ENCODE assay signal across 31 cellular contexts in genomic region chr17:14933676-14934075, GRCh38.
DNase-seq lines count a peak whose midpoint lies in the region; FAIRE-seq and TF ChIP-seq lines count a peak whose summit lies in the region.
"Had no signal": no experiment of that assay in that cellular context is flagged by ENCODE, and none has a peak within 500 bp of the region (broad histone marks: within the 10 kb centered on the region; RNA-seq: fewer than 3 reads in every experiment).

No MANE protein-coding gene starts in this region.

- POLR2A ChIA-PET in HEK293 (lab: Yijun Ruan, JAX): no interaction called here

- no peak for TF ChIP-seq CTCF in HEK293 (tag by site-specific recombination; IDR thresholded peaks at IDR 0.05)
- TF ChIP-seq CTCF in GM10266 (IDR thresholded peaks at IDR 0.05; ENCODE audit: control insufficient read depth, insufficient read depth, low read depth, missing control alignments): no peak

- H4K8ac ChIP-seq in neuronal stem cell (ENCODE audit: low read depth, low read length): no peak overlapping the region

- H2AFZ ChIP-seq in neuronal stem cell (ENCODE audit: low read length): no peak overlapping the region

- no peak overlapping the region for H2BK120ac ChIP-seq in neuronal stem cell (ENCODE audit: low read depth, low read length)

- DNase-seq in HTR-8/SVneo (ENCODE audit: insufficient read length, low spot score) (no peak), GM10266 (ENCODE audit: extremely low spot score) (no peak), neuronal stem cell (ENCODE audit: low spot score) (no peak)
- DNase-seq: 8988T; ACHN; AML-193; BE2C; C1 segment of cervical spinal cord; Caco-2; Calu3; CD4-positive, alpha-beta memory T cell; CD4-positive, alpha-beta T cell; CD4-positive, CD25-positive, alpha-beta regulatory T cell; CD8-positive, alpha-beta memory T cell; CD8-positive, alpha-beta T cell; COR-L47; DMS 273 treated with DMSO at 0.1 percent for 48 hours; DMS153; DMS53; DMS79; DMS79 treated with DMSO at 0.1 percent for 48 hours; DND-41; EL had no signal

- H4K91ac ChIP-seq in neuronal stem cell (ENCODE audit: low read depth, low read length, poor library complexity): no peak overlapping the region

- H3K18ac ChIP-seq in neuronal stem cell (ENCODE audit: low read length): no peak overlapping the region

- H2AK5ac ChIP-seq in neuronal stem cell (ENCODE audit: low read depth, low read length): no peak overlapping the region

- no peaks in the 10 kb centered on the region for H3K9me3 ChIP-seq in HEK293 (ENCODE audit: control insufficient read depth, insufficient read depth, low read depth, low read length)
- peaks cover 3 to 12% of the 10 kb centered on the region in 2 donors for H3K9me3 ChIP-seq in neuronal stem cell (replicated peaks in 1 of 2; ENCODE audit: control insufficient read depth in 2 of 2, insufficient read depth in 1 of 2, low read depth in 1 of 2, low read length in 2 of 2)
- H3K9me3 ChIP-seq: A549; BE2C; BLaER1; BLaER1 treated with 17β-estradiol and CSF1 and Interleukin-3, amounts not matched to agents 10 nM and 100 nM; Caco-2 had no signal

- no peaks in the 10 kb centered on the region for H3K79me1 ChIP-seq in neuronal stem cell (ENCODE audit: low read depth, low read length)

- H3K36me3 ChIP-seq in HEK293 (ENCODE audit: control insufficient read depth in 2 of 2, insufficient read depth in 1 of 2, low read length in 2 of 2) (no peaks in the 10 kb centered on the region), neuronal stem cell (replicated peaks in 1 of 2; ENCODE audit: control insufficient read depth in 2 of 2, insufficient read depth in 2 of 2, low read length in 2 of 2) (no peaks in the 10 kb centered on the region)
- H3K36me3 ChIP-seq: BE2C; BLaER1; BLaER1 treated with 17β-estradiol and CSF1 and Interleukin-3, amounts not matched to agents 10 nM and 100 nM had no signal

- H3K23ac ChIP-seq in neuronal stem cell (ENCODE audit: low read depth, low read length, poor library complexity): no peak overlapping the region

- no peak overlapping the region for H3K4me3 ChIP-seq in HEK293 (ENCODE audit: low read depth, low read length)
- no peak overlapping the region for H3K4me3 ChIP-seq in neuronal stem cell (ENCODE audit: low read length in 2 of 2)
- H3K4me3 ChIP-seq: A549; BLaER1; BLaER1 treated with 17β-estradiol and CSF1 and Interleukin-3, amounts not matched to agents 10 nM and 100 nM had no signal

- no peak overlapping the region for H2BK12ac ChIP-seq in neuronal stem cell (ENCODE audit: low read length)

- no peak overlapping the region for H2BK5ac ChIP-seq in neuronal stem cell (ENCODE audit: low read length)

- peak; percentile 26 for FAIRE-seq in HTR-8/SVneo (lab: Jason Lieb, UNC)
- FAIRE-seq: A204.1, A549, D721Med had no signal

- H3K4ac ChIP-seq in neuronal stem cell (ENCODE audit: low read length): no peak overlapping the region

- no peak overlapping the region for H3K27ac ChIP-seq in HEK293 (ENCODE audit: extremely low read depth, low read depth, low read length)
- no peak overlapping the region for H3K27ac ChIP-seq in neuronal stem cell (replicated peaks; ENCODE audit: low read length)
- H3K27ac ChIP-seq: 22Rv1; A549; BLaER1; BLaER1 treated with 17β-estradiol and CSF1 and Interleukin-3, amounts not matched to agents 10 nM and 100 nM; C4-2B had no signal

- H3K4me1 ChIP-seq in HEK293 (ENCODE audit: control insufficient read depth, insufficient read depth, low read length) (no peaks in the 10 kb centered on the region), neuronal stem cell (ENCODE audit: control insufficient read depth in 2 of 2, insufficient read depth in 1 of 2, low read depth in 1 of 2, low read length in 2 of 2) (peaks cover 5 to 10% of the 10 kb centered on the region in 2 donors)
- H3K4me1 ChIP-seq: A549; BE2C; BLaER1; BLaER1 treated with 17β-estradiol and CSF1 and Interleukin-3, amounts not matched to agents 10 nM and 100 nM; Caco-2 had no signal

- H3K4me2 ChIP-seq in neuronal stem cell (ENCODE audit: insufficient read depth, low read length, poor library complexity, severe bottlenecking): no peak overlapping the region
- H3K4me2 ChIP-seq: A549; BLaER1; BLaER1 treated with 17β-estradiol and CSF1 and Interleukin-3, amounts not matched to agents 10 nM and 100 nM had no signal

- no CpG with 5 or more reads among the region's 4 CpGs for WGBS in neuronal stem cell (ENCODE audit: extremely low coverage in 2 of 2, insufficient read length in 2 of 2, insufficient replicate concordance in 1 of 2), 2 donors

- no peak overlapping the region for H2BK15ac ChIP-seq in neuronal stem cell (ENCODE audit: low read length)

- H3K9ac ChIP-seq in neuronal stem cell (ENCODE audit: low read depth, low read length, poor library complexity): no peak overlapping the region
- H3K9ac ChIP-seq: BLaER1; BLaER1 treated with 17β-estradiol and CSF1 and Interleukin-3, amounts not matched to agents 10 nM and 100 nM had no signal

- no peak overlapping the region for H3K14ac ChIP-seq in neuronal stem cell (ENCODE audit: low read length)

- CTCF ChIA-PET in HEK293 (lab: Yijun Ruan, JAX): no interaction called here

- H3K27me3 ChIP-seq in neuronal stem cell (ENCODE audit: control insufficient read depth in 3 of 3, insufficient read depth in 3 of 3, low read depth in 1 of 3, low read length in 3 of 3): no peaks in the 10 kb centered on the region
- H3K27me3 ChIP-seq: BE2C; BLaER1; BLaER1 treated with 17β-estradiol and CSF1 and Interleukin-3, amounts not matched to agents 10 nM and 100 nM had no signal

TF ChIP-seq in HEK293, 187 proteins besides CTCF, POLR2A, EP300 and RAD21:
- TF ChIP-seq ZNF677 (tag by site-specific recombination; IDR thresholded peaks at IDR 0.05): peak; percentile 91
- no peak for TF ChIP-seq GLIS1 (tag by site-specific recombination; IDR thresholded peaks at IDR 0.05)
